In genomic region chr5:177333420-177334154, GRCh38 we compare ENCODE assay signal across 25 cellular contexts.
"Had no signal": no experiment of that assay in that cellular context is flagged by ENCODE, and none has a peak within 500 bp of the region (broad histone marks: within the 10 kb centered on the region; RNA-seq: fewer than 3 reads in every experiment).

No MANE protein-coding gene starts in this region.

- H3K27ac Mint-ChIP-seq: activated T-cell treated with anti-CD3 and anti-CD28 coated beads, Interleukin-2, amount 50 U/mL, for 72 hours; stimulated activated naive CD8-positive, alpha-beta T cell treated with anti-CD3 and anti-CD28 coated beads, Interleukin-15, Interleukin-2, amounts not matched to agents 100 ng/mL and 50 ng/mL, for 24 hours; T-helper 1 cell treated with Interleukin-12 subunit alpha and Interleukin-12 subunit beta and Interleukin-4 antibody, amounts not matched to agents 30 μg/mL and 1 μg/mL, for 36 hours had no signal

- H3K27ac ChIP-seq: colonic mucosa, dorsolateral prefrontal cortex, esophagus muscularis mucosa, sigmoid colon, thyroid gland, upper lobe of right lung had no signal

- H3K4me2 ChIP-seq: smooth muscle cell had no signal

- H3K4me3 ChIP-seq: colonic mucosa, dorsolateral prefrontal cortex, esophagus muscularis mucosa, sigmoid colon, smooth muscle cell, thyroid gland, upper lobe of right lung had no signal

- ATAC-seq: activated T-cell treated with anti-CD3 and anti-CD28 coated beads, Interleukin-2, amount 50 U/mL, for 72 hours; upper lobe of right lung had no signal

- H3K4me3 Mint-ChIP-seq: activated T-cell treated with anti-CD3 and anti-CD28 coated beads, Interleukin-2, amount 50 U/mL, for 72 hours; brain; stimulated activated naive CD8-positive, alpha-beta T cell treated with anti-CD3 and anti-CD28 coated beads, Interleukin-15, Interleukin-2, amounts not matched to agents 100 ng/mL and 50 ng/mL, for 24 hours; T-helper 1 cell treated with Interleukin-12 subunit alpha and Interleukin-12 subunit beta and Interleukin-4 antibody, amounts not matched to agents 30 μg/mL and 1 μg/mL, for 36 hours had no signal

- H3K27me3 Mint-ChIP-seq: stimulated activated naive CD8-positive, alpha-beta T cell treated with anti-CD3 and anti-CD28 coated beads, Interleukin-15, Interleukin-2, amounts not matched to agents 100 ng/mL and 50 ng/mL, for 24 hours had no signal

- H3K4me1 Mint-ChIP-seq: brain had no signal

- H3K9me3 ChIP-seq: colonic mucosa, esophagus muscularis mucosa, sigmoid colon, thyroid gland, upper lobe of right lung had no signal

- DNase-seq: activated CD4-positive, alpha-beta T cell treated with anti-CD3 and anti-CD28 coated beads for 4 hours; activated CD4-positive, alpha-beta T cell treated with anti-CD3 and anti-CD28 coated beads, Interleukin-2, amount 50 U/mL, for 48 hours; activated CD4-positive, CD25-positive, alpha-beta regulatory T cell; activated effector memory CD4-positive, alpha-beta T cell treated with anti-CD3 and anti-CD28 coated beads, Interleukin-2, amount 50 U/mL, for 16 hours; activated naive CD4-positive, alpha-beta T cell treated with anti-CD3 and anti-CD28 coated beads, Interleukin-2, amount 50 U/mL, for 16 hours; activated T-cell treated with anti-CD3 and anti-CD28 coated beads, Interleukin-2, amount 50 U/mL, for 72 hours; anterior cingulate cortex; central memory CD4-positive, alpha-beta T cell; colonic mucosa; hippocampal formation; left ventricle myocardium superior; mesenchymal stem cell; occipital lobe; sigmoid colon; stimulated activated CD4-positive, alpha-beta T cell treated with anti-CD3 and anti-CD28 coated beads, Interleukin-4, amount 100 ng/mL, for 1 hour; substantia nigra; T1000; thyroid gland; upper lobe of right lung had no signal

- H3K27me3 ChIP-seq: colonic mucosa, dorsolateral prefrontal cortex, esophagus muscularis mucosa, sigmoid colon, thyroid gland, upper lobe of right lung had no signal

- H3K9me3 Mint-ChIP-seq: activated T-cell treated with anti-CD3 and anti-CD28 coated beads, Interleukin-2, amount 50 U/mL, for 72 hours; brain; stimulated activated naive CD8-positive, alpha-beta T cell treated with anti-CD3 and anti-CD28 coated beads, Interleukin-15, Interleukin-2, amounts not matched to agents 100 ng/mL and 50 ng/mL, for 24 hours; T-helper 1 cell treated with Interleukin-12 subunit alpha and Interleukin-12 subunit beta and Interleukin-4 antibody, amounts not matched to agents 30 μg/mL and 1 μg/mL, for 36 hours had no signal

- H3K4me1 ChIP-seq: colonic mucosa, sigmoid colon, thyroid gland, upper lobe of right lung had no signal
